8 cellular contexts compared by ENCODE assay signal in the genomic region with DNA sequence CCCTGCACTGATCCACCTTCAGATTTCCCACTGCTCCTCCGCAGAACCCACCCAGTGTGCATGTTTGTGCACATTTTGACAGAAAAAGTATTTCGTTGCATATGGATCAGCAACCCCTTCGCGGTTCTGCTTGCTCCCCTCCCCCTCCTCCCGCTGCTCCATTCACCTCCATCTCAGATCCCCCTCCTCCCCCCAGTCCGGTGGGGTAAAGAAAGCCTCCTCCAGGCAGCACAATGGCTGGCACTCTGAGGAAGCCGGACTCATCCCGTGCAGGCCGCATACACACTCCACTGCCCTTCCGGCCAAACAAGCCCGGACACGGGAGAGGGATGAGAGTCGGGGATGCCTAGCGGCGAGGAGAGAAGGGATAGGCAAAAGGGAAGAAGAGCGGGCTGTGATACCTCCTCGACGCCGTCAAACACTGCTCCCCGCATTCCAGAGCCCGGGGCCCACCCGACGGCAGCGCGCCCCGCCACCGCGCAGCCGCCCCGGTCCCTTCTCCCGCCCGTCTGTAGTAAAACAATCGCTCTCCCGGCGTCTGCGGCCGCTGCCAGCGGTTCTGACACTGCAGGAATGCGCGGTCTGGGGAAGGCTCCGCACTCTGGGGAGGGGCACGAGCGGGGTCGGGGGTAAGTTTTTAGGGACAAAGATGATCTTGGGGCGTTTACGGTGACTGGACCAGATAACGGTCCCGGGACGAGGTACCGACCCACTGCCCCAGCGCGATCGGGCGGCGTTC. TPM values are rescaled to one million over a fixed set of nuclear protein-coding genes. Genes with fewer than 3 reads are reported as not detected.
DNase-seq lines count a peak whose midpoint lies in the region; ATAC-seq and TF ChIP-seq lines count a peak whose summit lies in the region.

No MANE protein-coding gene starts in this region.

- peak; percentile 24 for ATAC-seq in HG02943 (IDR thresholded peaks at IDR 0.05; ENCODE audit: low read depth, unreplicated experiment)
- ATAC-seq in omental fat pad (ENCODE audit: low FRiP score) = peak; percentile 52
- ATAC-seq in HG02973 (IDR thresholded peaks at IDR 0.05; ENCODE audit: unreplicated experiment) = no peak
- ATAC-seq in GM21529 (IDR thresholded peaks at IDR 0.05; ENCODE audit: unreplicated experiment) = no peak

- DNase-seq in EL = peak; percentile 43
- DNase-seq in amniotic epithelial cell (ENCODE audit: low read depth) = peak; percentile 6
- peak; percentile 74 for DNase-seq in cardiac septum (ENCODE audit: low spot score)
- DNase-seq in omental fat pad (ENCODE audit: low spot score) = no peak
- no peak for DNase-seq in NCI-H2107 (lab: John Stamatoyannopoulos, UW)

- intact Hi-C loops in cardiac septum (cut with DNase I) = no loop called here

- no peak for TF ChIP-seq CTCF in omental fat pad (IDR thresholded peaks at IDR 0.05)

RNA-seq across cellular contexts. Expression of gene FEZ1, which starts 0.9 kb away (rescaled TPM):
- total RNA-seq in cardiac septum (35.3 TPM), omental fat pad (10 to 100 TPM; 10.7 to 27.7 (median 15.6) TPM)

Comparison
In these comparisons a context has a peak if more than half of its experiments do, and no peak if none do; other contexts are left out.
1. DNase-seq: peak in EL (single experiment), amniotic epithelial cell (single experiment) and cardiac septum (single experiment); none in omental fat pad (single experiment) and NCI-H2107 (single experiment).
2. ATAC-seq: peak in HG02943 (single experiment) and omental fat pad (single experiment); none in HG02973 (single experiment) and GM21529 (single experiment).